34 cellular contexts compared by ENCODE assay signal in the genomic region with DNA sequence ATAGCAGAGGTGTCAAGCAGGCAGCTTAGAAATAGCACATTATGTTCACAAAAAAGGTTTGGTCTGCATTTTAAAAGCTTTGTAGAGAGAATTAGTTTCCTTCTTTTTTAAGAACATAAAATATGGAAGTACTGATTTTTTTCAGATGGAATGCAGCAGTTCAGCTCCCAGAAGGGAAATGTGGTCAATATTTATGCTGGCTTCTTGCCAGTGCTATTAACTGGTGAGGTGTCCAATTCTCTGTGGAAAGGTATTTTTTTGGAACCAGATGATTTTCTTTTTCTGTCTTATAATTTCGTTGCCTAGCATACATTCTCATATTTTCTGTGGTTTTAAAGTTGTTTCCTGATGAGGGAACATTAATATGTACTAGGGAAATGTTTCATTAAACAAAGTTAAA.
A peak's percentile ranks its signal among the peaks of the same experiment; 100 is the strongest.
DNase-seq lines count a peak whose midpoint lies in the region; ATAC-seq and TF ChIP-seq lines count a peak whose summit lies in the region.
"Had no signal": no experiment of that assay in that cellular context is flagged by ENCODE, and none has a peak within 500 bp of the region (broad histone marks: within the 10 kb centered on the region; RNA-seq: fewer than 3 reads in every experiment).

No MANE protein-coding gene starts in this region.

- no peak overlapping the region for H3K14ac ChIP-seq in IMR-90 (replicated peaks; ENCODE audit: low read depth, low read length)

- no peak overlapping the region for H4K8ac ChIP-seq in IMR-90 (ENCODE audit: low read depth in 2 of 2, low read length in 2 of 2)

- TF ChIP-seq CTCF in Calu3 (IDR thresholded peaks at IDR 0.05; ENCODE audit: unreplicated experiment) = no peak
- TF ChIP-seq CTCF in IMR-90 (conservative IDR thresholded peaks at IDR 0.05; ENCODE audit: low read depth, low read length) = no peak
- no peak for TF ChIP-seq CTCF in astrocyte of the spinal cord (IDR thresholded peaks at IDR 0.05; ENCODE audit: low read depth, low read length)
- no peak for TF ChIP-seq CTCF in Caco-2 (IDR thresholded peaks at IDR 0.05; ENCODE audit: insufficient read depth in 1 of 2, low read depth in 1 of 2, low read length in 1 of 2, severe bottlenecking in 1 of 2, unreplicated experiment in 1 of 2)

- CTCF ChIA-PET in Calu3 (lab: Charles Lee) = no interaction called here
- CTCF ChIA-PET in IMR-90 (lab: Yijun Ruan, JAX) = no interaction called here
- CTCF ChIA-PET in Caco-2 (lab: Charles Lee) = no interaction called here

- no peak overlapping the region for H2AFZ ChIP-seq in IMR-90 (replicated peaks; ENCODE audit: low read length, poor library complexity)
- H2AFZ ChIP-seq: PC-9 had no signal

- H3K36me3 Mint-ChIP-seq in Calu3 (ENCODE audit: insufficient read depth, unreplicated experiment) (no peaks in the 10 kb centered on the region), Caco-2 (ENCODE audit: insufficient read depth, unreplicated experiment) (no peaks in the 10 kb centered on the region)
- H3K36me3 Mint-ChIP-seq in activated naive CD8-positive, alpha-beta T cell treated with anti-CD3 and anti-CD28 coated beads for 36 hours = no peaks in the 10 kb centered on the region
- H3K36me3 Mint-ChIP-seq: CD8-positive, alpha-beta memory T cell; IgD-negative memory B cell; naive thymus-derived CD8-positive, alpha-beta T cell had no signal

- H3K9me3 Mint-ChIP-seq in Calu3 (ENCODE audit: low read depth, unreplicated experiment) (no peaks in the 10 kb centered on the region), Caco-2 (ENCODE audit: unreplicated experiment) (no peaks in the 10 kb centered on the region)
- H3K9me3 Mint-ChIP-seq in activated naive CD8-positive, alpha-beta T cell treated with anti-CD3 and anti-CD28 coated beads for 36 hours = no peaks in the 10 kb centered on the region

- H2AK9ac ChIP-seq in IMR-90 (replicated peaks; ENCODE audit: low read depth, low read length, poor library complexity) = no peak overlapping the region

- H3K79me1 ChIP-seq in IMR-90 (ENCODE audit: low read depth in 1 of 2, low read length in 2 of 2) = no peaks in the 10 kb centered on the region

- TF ChIP-seq POLR2A in IMR-90 (IDR thresholded peaks at IDR 0.05; ENCODE audit: low read depth, low read length) = no peak

- H3K9ac ChIP-seq in IMR-90 (ENCODE audit: low read depth, low read length) = no peak overlapping the region

- ATAC-seq in IMR-90 (ENCODE audit: low read depth) = no peak
- ATAC-seq: activated CD8-positive, alpha-beta T cell treated with anti-CD3 and anti-CD28 coated beads, Interleukin-2, amount 10 ng/mL, durations not matched to agents 7 days and 5 days; foreskin keratinocyte; HCT116; heart right ventricle; naive thymus-derived CD8-positive, alpha-beta T cell; Right ventricle myocardium inferior had no signal

- H3K4me1 Mint-ChIP-seq in Calu3 (ENCODE audit: low read depth, unreplicated experiment) = peaks cover 9% of the 10 kb centered on the region
- no peaks in the 10 kb centered on the region for H3K4me1 Mint-ChIP-seq in activated naive CD8-positive, alpha-beta T cell treated with anti-CD3 and anti-CD28 coated beads for 36 hours
- H3K4me1 Mint-ChIP-seq in Caco-2 (ENCODE audit: low read depth, unreplicated experiment) = no peaks in the 10 kb centered on the region
- H3K4me1 Mint-ChIP-seq: CD8-positive, alpha-beta memory T cell; IgD-negative memory B cell; naive thymus-derived CD8-positive, alpha-beta T cell had no signal

- H3K27ac ChIP-seq in IMR-90 (ENCODE audit: insufficient read depth, low read length) = no peak overlapping the region
- H3K27ac ChIP-seq: epithelial cell of prostate, foreskin keratinocyte, heart right ventricle, PC-9, prostate gland, right lobe of liver, stomach, uterus, WERI-Rb-1 had no signal

- no peak overlapping the region for H4K91ac ChIP-seq in IMR-90 (ENCODE audit: insufficient read depth, low read depth, low read length)

- H3K9me3 ChIP-seq in IMR-90 (ENCODE audit: control insufficient read depth, insufficient read depth, low read length) (no peaks in the 10 kb centered on the region), Caco-2 (no peaks in the 10 kb centered on the region)
- H3K9me3 ChIP-seq: heart right ventricle, prostate gland, right lobe of liver, stomach, uterus had no signal

- H3K4me3 ChIP-seq in IMR-90 (ENCODE audit: insufficient read depth, low read depth, low read length) = no peak overlapping the region
- H3K4me3 ChIP-seq in astrocyte of the spinal cord (ENCODE audit: low read depth, low read length) = no peak overlapping the region
- no peak overlapping the region for H3K4me3 ChIP-seq in Caco-2 (ENCODE audit: low read depth, low read length)
- H3K4me3 ChIP-seq: heart right ventricle, lung, PC-9, prostate gland, right lobe of liver, stomach, uterus had no signal

- H2BK20ac ChIP-seq in IMR-90 (ENCODE audit: low read depth, low read length) = no peak overlapping the region

- H3K9me1 ChIP-seq in IMR-90 (ENCODE audit: insufficient read depth, low read length) = no peaks in the 10 kb centered on the region

- H3K4me1 ChIP-seq in IMR-90 (ENCODE audit: control insufficient read depth, insufficient read depth, low read length) = no peaks in the 10 kb centered on the region
- H3K4me1 ChIP-seq in Caco-2 = no peaks in the 10 kb centered on the region
- H3K4me1 ChIP-seq: foreskin keratinocyte, prostate gland, stomach, uterus had no signal

- no peak overlapping the region for H4K5ac ChIP-seq in IMR-90 (ENCODE audit: low read depth, low read length)

- peak; percentile 6 for DNase-seq in Calu3
- peak; percentile 21 for DNase-seq in IMR-90
- peak; percentile 65 for DNase-seq in astrocyte of the spinal cord (ENCODE audit: low read depth, low spot score)
- peak; percentile 32 for DNase-seq in glomerular visceral epithelial cell (ENCODE audit: extremely low spot score)
- DNase-seq in activated naive CD8-positive, alpha-beta T cell treated with anti-CD3 and anti-CD28 coated beads for 36 hours = no peak
- no peak for DNase-seq in iPS-NIHi7 (ENCODE audit: extremely low spot score)
- DNase-seq in Caco-2 = no peak
- DNase-seq: ACHN; activated CD4-positive, alpha-beta T cell treated with anti-CD3 and anti-CD28 coated beads for 4 hours; activated CD8-positive, alpha-beta T cell treated with anti-CD3 and anti-CD28 coated beads, Interleukin-2, amount 10 ng/mL, durations not matched to agents 7 days and 5 days; activated naive CD4-positive, alpha-beta T cell treated with anti-CD3 and anti-CD28 coated beads for 36 hours; CD8-positive, alpha-beta memory T cell; effector memory CD4-positive, alpha-beta T cell; GDM1; heart right ventricle; naive thymus-derived CD8-positive, alpha-beta T cell; NCI-H1048; NCI-H446 treated with DMSO at 0.1 percent for 48 hours; NK-92 treated with Interleukin-12 subunit alpha and Interleukin-12 subunit beta, amount 100 ng/mL, for 24 hours; PC-9; right lobe of liver; stimulated activated CD4-positive, alpha-beta T cell treated with anti-CD3 and anti-CD28 coated beads, Interleukin-12 subunit alpha, Interleukin-12 subunit beta, amount 100 ng/mL, for 4 hours; stimulated activated CD4-positive, alpha-beta T cell treated with anti-CD3 and anti-CD28 coated beads, Interleukin-2, amount 100 ng/mL, for 48 hours; stomach; T-helper 9 cell; uterus; WERI-Rb-1 had no signal

- no peaks in the 10 kb centered on the region for H3K27me3 ChIP-seq in IMR-90 (ENCODE audit: control insufficient read depth, insufficient read depth, low read length)
- no peaks in the 10 kb centered on the region for H3K27me3 ChIP-seq in Caco-2 (replicated peaks; ENCODE audit: control insufficient read depth, insufficient read depth, low read length)
- H3K27me3 ChIP-seq: foreskin keratinocyte, heart right ventricle, right lobe of liver, stomach, uterus had no signal

- BruUV-seq in Calu3 (replicated peaks; lab: Mats Ljungman, UMichigan) (no TSS peak), IMR-90 (replicated peaks; lab: Mats Ljungman, UMichigan) (no TSS peak), Caco-2 (replicated peaks; lab: Mats Ljungman, UMichigan) (no TSS peak)

- no peak overlapping the region for H3K56ac ChIP-seq in IMR-90 (ENCODE audit: extremely low read depth, insufficient read depth, low read length)

- H3K36me3 ChIP-seq in IMR-90 (ENCODE audit: control insufficient read depth, insufficient read depth, low read length) (no peaks in the 10 kb centered on the region), Caco-2 (ENCODE audit: control insufficient read depth, insufficient read depth, low read length) (no peaks in the 10 kb centered on the region)
- H3K36me3 ChIP-seq: heart right ventricle, prostate gland, right lobe of liver, stomach, uterus, WERI-Rb-1 had no signal

- H3K4me2 ChIP-seq in IMR-90 (ENCODE audit: low read depth, low read length) = no peak overlapping the region
- H3K4me2 ChIP-seq: PC-9 had no signal

- H2BK5ac ChIP-seq in IMR-90 (ENCODE audit: low read depth, low read length, poor library complexity, severe bottlenecking) = no peak overlapping the region

- H3K27me3 Mint-ChIP-seq in Calu3 (ENCODE audit: unreplicated experiment) (no peaks in the 10 kb centered on the region), Caco-2 (ENCODE audit: insufficient read depth, unreplicated experiment) (peaks cover 2% of the 10 kb centered on the region)
- H3K27me3 Mint-ChIP-seq in activated naive CD8-positive, alpha-beta T cell treated with anti-CD3 and anti-CD28 coated beads for 36 hours = no peaks in the 10 kb centered on the region
- H3K27me3 Mint-ChIP-seq: CD8-positive, alpha-beta memory T cell; IgD-negative memory B cell; naive thymus-derived CD8-positive, alpha-beta T cell had no signal

- POLR2A ChIA-PET in IMR-90 (lab: Charles Lee; ENCODE audit: unreplicated experiment) = no interaction called here
- POLR2A ChIA-PET in Caco-2 (lab: Charles Lee) = no interaction called here

- no peak overlapping the region for H2AK5ac ChIP-seq in IMR-90 (ENCODE audit: low read depth, low read length)

- no peak overlapping the region for H2BK15ac ChIP-seq in IMR-90 (ENCODE audit: low read depth, low read length)

- TF ChIP-seq RAD21 in IMR-90 (IDR thresholded peaks at IDR 0.05; ENCODE audit: low read length) = no peak

- WGBS in IMR-90 (ENCODE audit: extremely low coverage in 2 of 2, insufficient read length in 1 of 2), 2 experiments = no CpG with 5 or more reads among the region's 1 CpG

- H3K23ac ChIP-seq in IMR-90 (ENCODE audit: low read depth, low read length) = no peak overlapping the region

- no peak overlapping the region for H2BK120ac ChIP-seq in IMR-90 (ENCODE audit: low read depth, low read length)

- no peak overlapping the region for H3K4me3 Mint-ChIP-seq in Calu3 (ENCODE audit: low read depth, unreplicated experiment)
- no peak overlapping the region for H3K4me3 Mint-ChIP-seq in activated naive CD8-positive, alpha-beta T cell treated with anti-CD3 and anti-CD28 coated beads for 36 hours
- H3K4me3 Mint-ChIP-seq in Caco-2 (ENCODE audit: unreplicated experiment) = no peak overlapping the region
- H3K4me3 Mint-ChIP-seq: activated CD8-positive, alpha-beta T cell treated with anti-CD3 and anti-CD28 coated beads, Interleukin-2, amount 10 ng/mL, durations not matched to agents 7 days and 5 days; activated naive CD4-positive, alpha-beta T cell treated with anti-CD3 and anti-CD28 coated beads for 36 hours; CD8-positive, alpha-beta memory T cell; IgD-negative memory B cell; naive thymus-derived CD8-positive, alpha-beta T cell had no signal

- intact Hi-C loops in Calu3 (cut with micrococcal nuclease; ENCODE audit: unreplicated experiment) = no loop called here
- intact Hi-C loops in IMR-90 (cut with micrococcal nuclease) = no loop called here
- intact Hi-C loops in Caco-2 (cut with micrococcal nuclease; ENCODE audit: unreplicated experiment) = no loop called here

- dilution Hi-C loops in IMR-90 (cut with HindIII; ENCODE audit: low sequenced_read_pairs, unreplicated experiment) = no loop called here

- no peaks in the 10 kb centered on the region for H4K20me1 ChIP-seq in IMR-90 (ENCODE audit: insufficient read depth, low read length)

- no peak overlapping the region for H3K27ac Mint-ChIP-seq in Calu3 (ENCODE audit: unreplicated experiment)
- no peak overlapping the region for H3K27ac Mint-ChIP-seq in activated naive CD8-positive, alpha-beta T cell treated with anti-CD3 and anti-CD28 coated beads for 36 hours
- H3K27ac Mint-ChIP-seq in Caco-2 (ENCODE audit: unreplicated experiment) = no peak overlapping the region
- H3K27ac Mint-ChIP-seq: activated CD8-positive, alpha-beta T cell treated with anti-CD3 and anti-CD28 coated beads, Interleukin-2, amount 10 ng/mL, durations not matched to agents 7 days and 5 days; activated naive CD4-positive, alpha-beta T cell treated with anti-CD3 and anti-CD28 coated beads for 36 hours; CD8-positive, alpha-beta memory T cell; IgD-negative memory B cell; naive thymus-derived CD8-positive, alpha-beta T cell had no signal

- in situ Hi-C loops in IMR-90 (cut with MboI; ENCODE audit: low sequenced_read_pairs) = no loop called here
- in situ Hi-C loops in astrocyte of the spinal cord (cut with HindIII; ENCODE audit: low sequenced_read_pairs) = no loop called here

- H3K18ac ChIP-seq in IMR-90 (ENCODE audit: low read depth, low read length) = no peak overlapping the region

- H3K4ac ChIP-seq in IMR-90 (ENCODE audit: low read depth, low read length) = no peak overlapping the region

Comparison
In these comparisons a context has a peak if more than half of its experiments do, and no peak if none do; other contexts are left out.
1. DNase-seq: peak in Calu3 (single experiment), IMR-90 (single experiment), astrocyte of the spinal cord (single experiment) and glomerular visceral epithelial cell (single experiment); none in activated naive CD8-positive, alpha-beta T cell treated with anti-CD3 and anti-CD28 coated beads for 36 hours (single experiment), iPS-NIHi7 (single experiment) and Caco-2 (0 of 2).